ENCODE assay signal across 8 cellular contexts in the genomic region with DNA sequence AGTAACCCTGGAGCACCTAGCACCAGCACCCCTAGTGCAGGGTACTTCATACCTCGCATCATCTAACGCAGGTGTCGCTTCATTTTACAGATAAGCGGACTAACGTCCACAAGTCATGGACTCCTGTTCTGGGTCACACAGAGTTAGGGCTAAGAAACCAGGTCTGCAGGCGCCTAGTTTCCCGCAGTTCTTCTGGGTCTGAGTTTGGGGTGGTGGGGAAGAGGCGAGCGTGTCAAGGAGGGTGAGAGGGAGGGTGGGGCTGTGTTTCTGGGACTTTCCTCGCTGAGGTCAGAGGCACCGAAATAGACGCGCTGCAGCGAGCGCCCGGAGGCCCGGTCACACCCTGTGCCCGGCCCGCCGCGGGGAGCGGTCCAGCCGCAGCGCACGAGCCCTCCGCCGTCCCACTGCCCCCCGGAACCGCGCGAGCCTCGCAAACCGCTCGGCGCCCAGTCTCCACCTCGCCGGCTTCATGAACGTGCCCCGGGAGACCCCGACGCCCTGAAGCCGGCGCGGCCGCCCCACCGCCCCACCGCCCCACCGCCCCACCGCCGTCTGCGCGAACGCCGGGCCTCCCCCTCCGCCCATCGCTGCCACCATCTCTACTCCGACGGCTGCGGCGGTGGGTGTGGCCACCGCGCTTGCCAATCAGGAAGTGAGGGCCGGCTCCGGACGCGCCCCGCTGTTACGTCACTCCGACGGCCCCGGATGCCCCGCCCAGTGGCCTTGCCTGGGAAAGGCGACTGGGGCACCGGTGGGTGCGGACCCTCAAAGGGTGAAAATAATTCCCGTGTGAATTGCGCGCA. TPM values are rescaled to one million over a fixed set of nuclear protein-coding genes. Genes with fewer than 3 reads are reported as not detected.
A peak's percentile ranks its signal among the peaks of the same experiment; 100 is the strongest.
DNase-seq lines count a peak whose midpoint lies in the region; ATAC-seq and TF ChIP-seq lines count a peak whose summit lies in the region.

No MANE protein-coding gene starts in this region.

- H3K27ac ChIP-seq in CD8-positive, alpha-beta memory T cell (ENCODE audit: low read depth, low read length): peak overlapping the region; percentile 72
- H3K27ac ChIP-seq in epithelial cell of prostate: peak overlapping the region; percentile 87

- H3K9me3 ChIP-seq in CD8-positive, alpha-beta memory T cell (ENCODE audit: low read length): no peaks in the 10 kb centered on the region
- H3K9me3 ChIP-seq in NT2/D1 (ENCODE audit: insufficient read depth, low read length) (no peaks in the 10 kb centered on the region), mucosa of descending colon (no peaks in the 10 kb centered on the region)

- no peak for TF ChIP-seq CTCF in mucosa of descending colon (IDR thresholded peaks at IDR 0.05)

- ATAC-seq in GM19452 (IDR thresholded peaks at IDR 0.05; ENCODE audit: unreplicated experiment) (peak; percentile 59), mucosa of descending colon (peak; percentile 92)

- no peaks in the 10 kb centered on the region for H3K36me3 ChIP-seq in CD8-positive, alpha-beta memory T cell (ENCODE audit: insufficient read depth, low read length)
- H3K36me3 ChIP-seq in NT2/D1 (ENCODE audit: insufficient read depth, insufficient read length, low read length) (no peaks in the 10 kb centered on the region), mucosa of descending colon (ENCODE audit: low read depth) (no peaks in the 10 kb centered on the region)

- peaks cover 0 to 4% (median 3%) of the 10 kb centered on the region in 3 donors for H3K36me3 Mint-ChIP-seq in CD8-positive, alpha-beta memory T cell

- peak overlapping the region; percentile 89 for H3K9ac ChIP-seq in NT2/D1 (ENCODE audit: insufficient read length, low read depth)

- H3K9me3 Mint-ChIP-seq in CD8-positive, alpha-beta memory T cell: no peaks in the 10 kb centered on the region

- POLR2A ChIA-PET in CD8-positive, alpha-beta memory T cell (lab: Charles Lee): interaction anchor here (1.5 kb wide), 1 partner anchor 53 kb away, joined by 3 read pairs; no protein-coding TSS in a partner anchor

- peaks cover 46 to 49% (median 48%) of the 10 kb centered on the region in 3 donors for H3K4me1 Mint-ChIP-seq in CD8-positive, alpha-beta memory T cell

- peak; percentile 82 to 92 (median 85) for DNase-seq in CD8-positive, alpha-beta memory T cell
- peak; percentile 77 for DNase-seq in HK-2 (ENCODE audit: unreplicated experiment)
- no peak for DNase-seq in NT2/D1 (ENCODE audit: low read depth, low spot score)
- DNase-seq in activated T-cell treated with anti-CD3 and anti-CD28 coated beads for 4 hours: peak; percentile 67
- no peak for DNase-seq in epithelial cell of prostate (ENCODE audit: low read depth, low spot score)
- peak; percentile 96 to 97 (median 97) for DNase-seq in mucosa of descending colon
- DNase-seq in stimulated activated CD8-positive, alpha-beta memory T cell treated with anti-CD3 and anti-CD28 coated beads, Interleukin-4, amount 100 ng/mL, for 1 hour (ENCODE audit: low read depth in 2 of 2, low spot score in 1 of 2): peak; percentile 73 to 76

- H3K4me1 ChIP-seq in CD8-positive, alpha-beta memory T cell (ENCODE audit: insufficient read depth, low read length): peaks cover 48% of the 10 kb centered on the region
- peaks cover 29% of the 10 kb centered on the region for H3K4me1 ChIP-seq in NT2/D1 (ENCODE audit: insufficient read depth, insufficient read length)
- H3K4me1 ChIP-seq in mucosa of descending colon (ENCODE audit: low read depth): peaks cover 8% of the 10 kb centered on the region

- no peaks in the 10 kb centered on the region for H3K27me3 ChIP-seq in CD8-positive, alpha-beta memory T cell (ENCODE audit: insufficient read depth, low read length, poor library complexity, severe bottlenecking)
- H3K27me3 ChIP-seq in NT2/D1 (ENCODE audit: insufficient read depth, insufficient read length): peaks cover 9% of the 10 kb centered on the region

- H3K27ac Mint-ChIP-seq in CD8-positive, alpha-beta memory T cell: peak overlapping the region; percentile 98 to 100 (median 98)

- H3K4me3 Mint-ChIP-seq in CD8-positive, alpha-beta memory T cell: peak overlapping the region; percentile 79 to 95 (median 87)

- peak overlapping the region; percentile 54 for H3K4me3 ChIP-seq in CD8-positive, alpha-beta memory T cell (ENCODE audit: low read length)
- H3K4me3 ChIP-seq in NT2/D1 (ENCODE audit: insufficient read length, low read depth): peak overlapping the region; percentile 71
- peak overlapping the region; percentile 48 for H3K4me3 ChIP-seq in mucosa of descending colon

- CTCF ChIA-PET in CD8-positive, alpha-beta memory T cell (lab: Charles Lee): interaction anchor here (0.9 to 3.8 kb wide), 7 partner anchors 10 to 264 kb away, joined by 3 to 127 read pairs (median 3); partner anchors contain the start of genes AHDC1 and IFI6

- intact Hi-C loops in mucosa of descending colon (cut with DNase I, micrococcal nuclease): loop anchor here (5.0 kb wide), 1 partner anchor 52 kb away; no protein-coding TSS in a partner anchor

- H3K27me3 Mint-ChIP-seq in CD8-positive, alpha-beta memory T cell: peaks cover 0 to 1% of the 10 kb centered on the region in 2 donors

RNA-seq across cellular contexts. Expression of gene IFI6, which starts 12.3 kb away (rescaled TPM):
- 10 to 100 TPM; 10.7 to 12.3 TPM for total RNA-seq in CD8-positive, alpha-beta memory T cell
- polyA plus RNA-seq in CD8-positive, alpha-beta memory T cell: 161 TPM
- 10 to 100 TPM in 2 of 3 donors, 1 to 10 TPM in 1; 8.3 to 51.4 (median 45.4) TPM for total RNA-seq in mucosa of descending colon

RNA-seq across cellular contexts. Expression of gene FGR, which starts 24.7 kb away (rescaled TPM):
- total RNA-seq in CD8-positive, alpha-beta memory T cell: 1 to 10 TPM; 1.6 to 1.8 TPM
- polyA plus RNA-seq in CD8-positive, alpha-beta memory T cell: 49.6 TPM
- total RNA-seq in mucosa of descending colon: 1 to 10 TPM; 2.3 to 5.7 (median 5.3) TPM

RNA-seq across cellular contexts. Expression of gene AHDC1, which starts 55.8 kb away (rescaled TPM):
- total RNA-seq in CD8-positive, alpha-beta memory T cell: 10 to 100 TPM; 11.5 TPM
- 1.9 TPM for polyA plus RNA-seq in CD8-positive, alpha-beta memory T cell
- 10 to 100 TPM; 13.7 to 58.6 (median 18.7) TPM for total RNA-seq in mucosa of descending colon

Comparison
In these comparisons a context has a peak if more than half of its experiments do, and no peak if none do; other contexts are left out.
1. DNase-seq: peak in CD8-positive, alpha-beta memory T cell (5 of 5), HK-2 (single experiment), activated T-cell treated with anti-CD3 and anti-CD28 coated beads for 4 hours (single experiment), mucosa of descending colon (3 of 3) and stimulated activated CD8-positive, alpha-beta memory T cell treated with anti-CD3 and anti-CD28 coated beads, Interleukin-4, amount 100 ng/mL, for 1 hour (2 of 2); none in NT2/D1 (single experiment) and epithelial cell of prostate (single experiment).
2. Peak in every context shown above with its lines, with median percentiles within 50 percentile points of each other: H3K4me3 ChIP-seq.